ENCODE assay signal across 8 cellular contexts in the genomic region with DNA sequence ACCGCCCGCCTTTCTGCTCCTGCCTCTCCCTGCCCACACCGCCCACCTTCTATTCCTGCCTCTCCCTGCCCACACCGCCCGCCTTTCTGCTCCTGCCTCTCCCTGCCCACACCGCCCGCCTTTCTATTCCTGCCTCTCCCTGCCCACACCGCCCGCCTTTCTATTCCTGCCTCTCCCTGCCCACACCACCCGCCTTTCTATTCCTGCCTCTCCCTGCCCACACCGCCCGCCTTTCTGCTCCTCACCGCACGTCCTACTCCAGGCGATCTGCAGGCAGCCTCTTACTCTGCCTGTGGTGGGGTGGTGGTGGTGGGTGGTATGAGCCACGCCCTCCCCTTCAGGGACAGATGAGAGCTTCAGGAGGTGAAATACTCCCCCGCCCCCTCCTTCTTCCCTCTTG.
DNase-seq lines count a peak whose midpoint lies in the region; ATAC-seq, FAIRE-seq and TF ChIP-seq lines count a peak whose summit lies in the region.
"Not testable (repeated sequence)": the region's sequence is repeated elsewhere in the genome, so short reads cannot be mapped to it uniquely, and the experiment has no call there.

No MANE protein-coding gene starts in this region.

- not testable (repeated sequence) for H3K36me3 ChIP-seq in endothelial cell of umbilical vein (ENCODE audit: control insufficient read depth in 2 of 2, extremely low read depth in 1 of 2, insufficient read depth in 2 of 2, low read length in 2 of 2); suprapubic skin

- not testable (repeated sequence) for BruUV-seq in endothelial cell of umbilical vein (replicated peaks; lab: Mats Ljungman, UMichigan)

- H3K36me3 Mint-ChIP-seq in CD4-positive, alpha-beta T cell (ENCODE audit: low read depth) = not testable (repeated sequence)

- H3K27ac ChIP-seq in CD4-positive, alpha-beta T cell (ENCODE audit: low read depth, low read length); endothelial cell of umbilical vein (ENCODE audit: insufficient read depth, low read depth, low read length); suprapubic skin: not testable (repeated sequence)

- H3K9me3 Mint-ChIP-seq in CD4-positive, alpha-beta T cell = not testable (repeated sequence)

- H3K27me3 ChIP-seq in CD4-positive, alpha-beta T cell (ENCODE audit: control insufficient read depth, insufficient read depth, low read length); endothelial cell of umbilical vein (ENCODE audit: control insufficient read depth in 2 of 2, insufficient read depth in 2 of 2, low read length in 2 of 2); suprapubic skin: not testable (repeated sequence)

- H3K4me3 ChIP-seq in endothelial cell of umbilical vein (replicated peaks in 1 of 3; ENCODE audit: insufficient read depth in 1 of 3, low read depth in 1 of 3, low read length in 3 of 3); suprapubic skin: not testable (repeated sequence)

- not testable (repeated sequence) for TF ChIP-seq POLR2A in endothelial cell of umbilical vein (IDR thresholded peaks at IDR 0.05; ENCODE audit: low read depth, low read length); suprapubic skin (IDR thresholded peaks at IDR 0.05)

- H3K79me2 ChIP-seq in endothelial cell of umbilical vein (ENCODE audit: control insufficient read depth, insufficient read depth, low read length) = not testable (repeated sequence)

- H3K4me3 Mint-ChIP-seq in CD4-positive, alpha-beta T cell = not testable (repeated sequence)

- POLR2A ChIA-PET in CD4-positive, alpha-beta T cell (lab: Charles Lee); endothelial cell of umbilical vein (lab: Charles Lee): not testable (repeated sequence)

- CTCF ChIA-PET in CD4-positive, alpha-beta T cell (lab: Charles Lee); endothelial cell of umbilical vein (lab: Charles Lee): not testable (repeated sequence)

- not testable (repeated sequence) for H3K9ac ChIP-seq in endothelial cell of umbilical vein (replicated peaks; ENCODE audit: extremely low read depth, insufficient read depth, low read length)

- FAIRE-seq in endothelial cell of umbilical vein (lab: Jason Lieb, UNC) = not testable (repeated sequence)

- H3K4me1 Mint-ChIP-seq in CD4-positive, alpha-beta T cell (ENCODE audit: low read depth) = not testable (repeated sequence)

- peak in 6 of 10 experiments; percentile 1 to 52 (median 20) for DNase-seq in CD4-positive, alpha-beta T cell
- peak; percentile 9 for DNase-seq in RKO (ENCODE audit: low spot score)
- DNase-seq in activated CD8-positive, alpha-beta memory T cell treated with anti-CD3 and anti-CD28 coated beads for 24 hours = peak; percentile 64
- DNase-seq in activated naive CD4-positive, alpha-beta T cell treated with anti-CD3 and anti-CD28 coated beads, Interleukin-2, amount 50 U/mL, for 16 hours = peak; percentile 36
- peak; percentile 34 for DNase-seq in endothelial cell of umbilical vein (ENCODE audit: low read depth, low spot score)
- peak; percentile 72 to 82 for DNase-seq in left colon
- DNase-seq in sciatic nerve (ENCODE audit: low spot score) = peak; percentile 92
- peak; percentile 77 to 99 for DNase-seq in suprapubic skin (ENCODE audit: low spot score in 2 of 2)

- not testable (repeated sequence) for H3K27ac Mint-ChIP-seq in CD4-positive, alpha-beta T cell

- not testable (repeated sequence) for H3K9me3 ChIP-seq in CD4-positive, alpha-beta T cell (ENCODE audit: control insufficient read depth, low read length); endothelial cell of umbilical vein (replicated peaks; ENCODE audit: control insufficient read depth, insufficient read depth, low read length); suprapubic skin

- H4K20me1 ChIP-seq in endothelial cell of umbilical vein (replicated peaks; ENCODE audit: control insufficient read depth, extremely low read depth, insufficient read depth, low read length) = not testable (repeated sequence)

- not testable (repeated sequence) for H3K4me1 ChIP-seq in endothelial cell of umbilical vein (ENCODE audit: control insufficient read depth, extremely low read depth, insufficient read depth, low read length); suprapubic skin

- WGBS in suprapubic skin = 64% methylated on average over 16 of the region's 17 CpGs

- intact Hi-C loops in CD4-positive, alpha-beta T cell (cut with DNase I, micrococcal nuclease); endothelial cell of umbilical vein (cut with micrococcal nuclease); left colon (cut with DNase I, micrococcal nuclease); sciatic nerve (cut with DNase I): not testable (repeated sequence)

- H3K27me3 Mint-ChIP-seq in CD4-positive, alpha-beta T cell = not testable (repeated sequence)

- H3K9me1 ChIP-seq in endothelial cell of umbilical vein (replicated peaks; ENCODE audit: control insufficient read depth, extremely low read depth, insufficient read depth, low read length) = not testable (repeated sequence)

- not testable (repeated sequence) for H2AFZ ChIP-seq in endothelial cell of umbilical vein (ENCODE audit: low read depth, low read length)

- dilution Hi-C loops in endothelial cell of umbilical vein (cut with MboI; ENCODE audit: extremely low pct_ligation_motif_present, low sequenced_read_pairs) = not testable (repeated sequence)

- not testable (repeated sequence) for H3K4me2 ChIP-seq in endothelial cell of umbilical vein (ENCODE audit: insufficient read depth, low read length)

- not testable (repeated sequence) for TF ChIP-seq EP300 in suprapubic skin (IDR thresholded peaks at IDR 0.05)

- TF ChIP-seq CTCF in CD4-positive, alpha-beta T cell (IDR thresholded peaks at IDR 0.05); endothelial cell of umbilical vein (IDR thresholded peaks at IDR 0.05; ENCODE audit: extremely low read depth in 1 of 2, insufficient read depth in 1 of 2, low read depth in 1 of 2, low read length in 2 of 2); suprapubic skin (IDR thresholded peaks at IDR 0.05): not testable (repeated sequence)

- not testable (repeated sequence) for ATAC-seq in CD4-positive, alpha-beta T cell (ENCODE audit: poor library complexity)
- ATAC-seq in left colon (peak; percentile 51), sciatic nerve (peak; percentile 75)

Comparison
In these comparisons a context has a peak if more than half of its experiments do, and no peak if none do; other contexts are left out.
1. DNase-seq: peak in every context shown above with its lines; median percentile 92 in sciatic nerve; 88 in suprapubic skin; 77 in left colon; 64 in activated CD8-positive, alpha-beta memory T cell treated with anti-CD3 and anti-CD28 coated beads for 24 hours; 36 in activated naive CD4-positive, alpha-beta T cell treated with anti-CD3 and anti-CD28 coated beads, Interleukin-2, amount 50 U/mL, for 16 hours; 34 in endothelial cell of umbilical vein; 20 in CD4-positive, alpha-beta T cell; 9 in RKO.